Comparison of ENCODE assay signal across 8 cellular contexts in genomic region chr2:7773362-7773973, GRCh38.
A peak's percentile ranks its signal among the peaks of the same experiment; 100 is the strongest.
DNase-seq lines count a peak whose midpoint lies in the region; ATAC-seq lines count a peak whose summit lies in the region.

No MANE protein-coding gene starts in this region.

- peak; percentile 94 to 95 for DNase-seq in NOMO-1 (lab: John Stamatoyannopoulos, UW; ENCODE audit: unreplicated experiment in 2 of 2)
- peak; percentile 26 for DNase-seq in foreskin melanocyte
- DNase-seq in NCI-H1436 treated with DMSO at 0.1 percent for 48 hours (lab: John Stamatoyannopoulos, UW) = no peak
- DNase-seq in NCI-H526 (lab: John Stamatoyannopoulos, UW) = no peak
- no peak for DNase-seq in left lobe of liver (ENCODE audit: low spot score)
- no peak for DNase-seq in activated effector memory CD4-positive, alpha-beta T cell treated with anti-CD3 and anti-CD28 coated beads, Interleukin-2, amount 50 U/mL, for 16 hours

- peak; percentile 81 for ATAC-seq in GM18870 (IDR thresholded peaks at IDR 0.05; ENCODE audit: unreplicated experiment)
- ATAC-seq in HG02610 (IDR thresholded peaks at IDR 0.05; ENCODE audit: unreplicated experiment) = peak; percentile 86
- no peak for ATAC-seq in left lobe of liver

Comparison
In these comparisons a context has a peak if more than half of its experiments do, and no peak if none do; other contexts are left out.
1. DNase-seq: peak in NOMO-1 (2 of 2) and foreskin melanocyte (single experiment); none in NCI-H1436 treated with DMSO at 0.1 percent for 48 hours (single experiment), NCI-H526 (0 of 2), left lobe of liver (single experiment) and activated effector memory CD4-positive, alpha-beta T cell treated with anti-CD3 and anti-CD28 coated beads, Interleukin-2, amount 50 U/mL, for 16 hours (single experiment).